ENCODE assay signal across 26 cellular contexts in the genomic region with DNA sequence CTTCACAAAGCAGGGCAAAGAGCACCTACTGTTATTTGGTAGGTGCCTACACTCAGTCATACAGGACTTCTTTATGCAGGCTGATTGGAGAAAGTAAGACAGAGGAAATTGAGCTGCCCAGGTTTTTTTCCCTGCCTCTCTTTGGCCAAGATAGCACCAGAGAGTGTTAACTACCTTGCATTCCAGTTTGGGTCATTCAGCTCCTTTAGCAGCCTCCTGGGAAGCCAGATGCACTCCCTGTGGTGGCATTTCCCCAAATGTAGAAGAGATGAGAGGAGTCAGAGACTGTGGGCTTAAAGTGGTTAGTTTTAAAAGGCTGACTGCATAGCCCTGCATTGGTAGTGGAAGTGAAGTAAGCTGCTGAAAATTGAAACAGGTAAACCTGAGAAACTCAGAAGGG.
"Had no signal": no experiment of that assay in that cellular context is flagged by ENCODE, and none has a peak within 500 bp of the region (broad histone marks: within the 10 kb centered on the region; RNA-seq: fewer than 3 reads in every experiment).

No MANE protein-coding gene starts in this region.

- H3K27me3 ChIP-seq: colonic mucosa, foreskin keratinocyte, hepatocyte, ovary, right atrium auricular region, sigmoid colon, testis, tibial nerve, upper lobe of right lung, vagina had no signal

- H3K36me3 ChIP-seq: colonic mucosa, ovary, right atrium auricular region, sigmoid colon, tibial nerve, upper lobe of right lung, vagina had no signal

- H3K4me2 ChIP-seq: hepatocyte had no signal

- H3K4me3 ChIP-seq: colonic mucosa, hepatocyte, lung, ovary, right atrium auricular region, sigmoid colon, skin epidermis, testis, tibial nerve, upper lobe of right lung, vagina had no signal

- H3K79me2 ChIP-seq: hepatocyte had no signal

- DNase-seq: colonic mucosa; dermis blood vessel endothelial cell; erythroblast; foreskin keratinocyte; head of caudate nucleus; immature natural killer cell; kidney; left cardiac atrium; left ventricle myocardium superior; naive thymus-derived CD8-positive, alpha-beta T cell; nucleus accumbens; ovary; sigmoid colon; stimulated activated CD4-positive, alpha-beta T cell treated with anti-CD3 and anti-CD28 coated beads, Interleukin-2, amount 100 ng/mL, for 24 hours; stimulated activated CD4-positive, alpha-beta T cell treated with anti-CD3 and anti-CD28 coated beads, Interleukin-4, amount 100 ng/mL, for 4 hours; stimulated activated naive B cell treated with anti-CD40 and anti-IgM and Interleukin-4, amounts not matched to agents 10 μg/mL and 1 μg/mL and 100 μg/mL, for 72 hours; stimulated activated naive CD8-positive, alpha-beta T cell treated with anti-CD3 and anti-CD28 coated beads, Interleukin-15, amount 100 ng/mL, for 72 hours; testis; upper lobe of right lung had no signal

- FAIRE-seq: endothelial cell of umbilical vein, kidney had no signal

- H3K27ac ChIP-seq: colonic mucosa, foreskin keratinocyte, hepatocyte, ovary, right atrium auricular region, sigmoid colon, skin epidermis, testis, tibial nerve, upper lobe of right lung, vagina had no signal

- H3K9me3 ChIP-seq: colonic mucosa, ovary, right atrium auricular region, sigmoid colon, testis, tibial nerve, upper lobe of right lung, vagina had no signal

- ATAC-seq: foreskin keratinocyte; left cardiac atrium; left ventricle myocardium superior; naive thymus-derived CD8-positive, alpha-beta T cell; stimulated activated naive B cell treated with anti-CD40 and anti-IgM and Interleukin-4, amounts not matched to agents 10 μg/mL and 1 μg/mL and 100 μg/mL, for 72 hours; stimulated activated naive CD8-positive, alpha-beta T cell treated with anti-CD3 and anti-CD28 coated beads, Interleukin-15, amount 100 ng/mL, for 72 hours; upper lobe of right lung had no signal

- H3K4me1 ChIP-seq: colonic mucosa, foreskin keratinocyte, right atrium auricular region, sigmoid colon, testis, upper lobe of right lung had no signal

- H2AFZ ChIP-seq: hepatocyte had no signal
